In the genomic region with DNA sequence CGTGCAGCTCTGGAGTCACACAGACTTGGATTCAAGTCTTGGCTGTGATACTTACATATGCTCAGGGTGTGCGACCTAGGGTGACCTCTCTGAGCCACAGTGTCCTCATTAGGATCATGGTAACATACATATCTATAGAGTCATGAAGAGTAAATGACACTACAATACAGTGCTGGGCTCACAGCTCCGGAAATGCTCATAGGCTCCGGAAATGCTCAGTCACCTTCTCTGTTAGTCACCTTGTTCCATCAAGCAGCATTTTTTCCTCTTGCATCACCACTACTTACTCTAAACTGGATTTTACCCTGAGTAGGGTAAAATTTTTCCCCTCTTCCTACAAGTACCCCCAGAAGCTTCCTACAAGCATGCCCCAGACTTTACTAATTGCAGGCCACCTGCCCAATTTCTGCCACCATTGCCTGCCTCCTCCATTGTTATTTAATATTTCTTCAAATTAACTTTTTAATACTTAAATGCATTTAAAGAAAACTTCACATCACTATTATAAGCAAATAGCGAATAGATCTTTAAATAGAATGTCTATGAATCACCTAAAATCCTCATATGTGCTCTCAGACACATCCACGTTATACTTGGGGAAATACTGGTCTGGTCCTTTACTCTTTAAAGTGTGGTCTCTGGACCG, we compare ENCODE assay signal across 8 cellular contexts.
DNase-seq lines count a peak whose midpoint lies in the region; ATAC-seq, FAIRE-seq and TF ChIP-seq lines count a peak whose summit lies in the region.

No MANE protein-coding gene starts in this region.

- no peaks in the 10 kb centered on the region for H4K20me1 ChIP-seq in H1 (replicated peaks in 1 of 2; ENCODE audit: control insufficient read depth in 1 of 2, insufficient read depth in 2 of 2, low read length in 2 of 2)

- H2BK15ac ChIP-seq in H1 (ENCODE audit: low read length) = no peak overlapping the region

- H3K4me1 Mint-ChIP-seq in progenitor cell of endocrine pancreas (ENCODE audit: low read depth) = no peaks in the 10 kb centered on the region

- H3K36me3 Mint-ChIP-seq in progenitor cell of endocrine pancreas (ENCODE audit: insufficient read depth) = no peaks in the 10 kb centered on the region

- H3K9me3 ChIP-seq in H1 (ENCODE audit: insufficient read depth in 2 of 2, low read depth in 1 of 2, low read length in 1 of 2) = 0 out of 4 replicates have a peak, but pooled peaks cover 0 to under 1% of the 10 kb centered on the region in 2 experiments

- H2BK120ac ChIP-seq in H1 (replicated peaks; ENCODE audit: low read depth, low read length) = peak overlapping the region; percentile 50

- H3K9ac ChIP-seq in H1 (replicated peaks in 1 of 4; ENCODE audit: extremely low read depth in 1 of 4, low read depth in 3 of 4, low read length in 3 of 4) = no peak overlapping the region

- H4K91ac ChIP-seq in H1 (replicated peaks; ENCODE audit: insufficient read length, low read length) = no peak overlapping the region

- H3K4me2 ChIP-seq in H1 (ENCODE audit: insufficient read depth in 1 of 2, low read depth in 2 of 2, low read length in 2 of 2) = no peak overlapping the region

- H2AK5ac ChIP-seq in H1 (ENCODE audit: low read depth, low read length) = no peak overlapping the region

- no peak overlapping the region for H3K14ac ChIP-seq in H1 (ENCODE audit: insufficient read length)

- no peaks in the 10 kb centered on the region for H3K79me2 ChIP-seq in H1 (ENCODE audit: control insufficient read depth in 1 of 2, insufficient read depth in 2 of 2, low read length in 2 of 2)

- no peaks in the 10 kb centered on the region for H3K9me3 Mint-ChIP-seq in progenitor cell of endocrine pancreas (ENCODE audit: low read depth)

- H3K4me3 ChIP-seq in H1 (ENCODE audit: extremely low read depth in 1 of 4, insufficient read depth in 2 of 4, low read depth in 3 of 4, low read length in 4 of 4) = no peak overlapping the region

- TF ChIP-seq POLR2A in H54 (IDR thresholded peaks at IDR 0.05; ENCODE audit: low read depth, low read length) (no peak), H1 (IDR thresholded peaks at IDR 0.05; ENCODE audit: control extremely low read depth in 1 of 2, low read depth in 2 of 2, low read length in 2 of 2) (no peak)

- no peak overlapping the region for H2BK12ac ChIP-seq in H1 (ENCODE audit: low read depth, low read length)

- H3K27me3 ChIP-seq in H1 (replicated peaks in 1 of 4; ENCODE audit: control insufficient read depth in 3 of 4, extremely low read depth in 1 of 4, insufficient read depth in 3 of 4, low read length in 3 of 4) = no peaks in the 10 kb centered on the region

- H3K4ac ChIP-seq in H1 (replicated peaks; ENCODE audit: insufficient read length, low read depth, low read length) = no peak overlapping the region

- no peak overlapping the region for H3K27ac ChIP-seq in H1 (ENCODE audit: low read depth, low read length)

- H3K56ac ChIP-seq in H1 (replicated peaks; ENCODE audit: insufficient read length, low read depth, low read length) = no peak overlapping the region

- DNase-seq in H54 (ENCODE audit: insufficient read length, low spot score) (peak; percentile 85), H1 (ENCODE audit: low read depth in 1 of 2, low spot score in 2 of 2) (no peak), nucleus accumbens (lab: John Stamatoyannopoulos, UW) (no peak), progenitor cell of endocrine pancreas (ENCODE audit: low spot score, unreplicated experiment) (no peak), iPS-NIHi7 (ENCODE audit: extremely low spot score) (no peak)
- DNase-seq in activated CD4-positive, alpha-beta T cell treated with anti-CD3 and anti-CD28 coated beads for 24 hours (ENCODE audit: low read depth in 2 of 2) = peak; percentile 14 to 23
- peak; percentile 28 to 44 for DNase-seq in stimulated activated CD4-positive, alpha-beta T cell treated with anti-CD3 and anti-CD28 coated beads, Interleukin-4, amount 100 ng/mL, for 48 hours (ENCODE audit: low read depth in 2 of 2)

- H3K18ac ChIP-seq in H1 (ENCODE audit: extremely low read depth, low read length) = no peak overlapping the region

- CTCF ChIA-PET in H1 (lab: Charles Lee; ENCODE audit: partially characterized antibody) = interaction anchor here (0.6 to 0.9 kb wide), 3 partner anchors 150 to 213 kb away, joined by 3 to 4 read pairs (median 3); a partner anchor contains a TSS

- TF ChIP-seq CTCF in H1 (IDR thresholded peaks at IDR 0.05; ENCODE audit: control extremely low read depth in 1 of 3, insufficient read depth in 1 of 3, low read depth in 1 of 3, low read length in 3 of 3) = no peak
- no peak for TF ChIP-seq CTCF in progenitor cell of endocrine pancreas (IDR thresholded peaks at IDR 0.05; ENCODE audit: unreplicated experiment)

- H3K27ac Mint-ChIP-seq in progenitor cell of endocrine pancreas = no peak overlapping the region

- H3K4me1 ChIP-seq in H1 (replicated peaks in 1 of 4; ENCODE audit: control insufficient read depth in 3 of 4, insufficient read depth in 4 of 4, low read length in 3 of 4) = peaks cover 3 to 17% (median 10%) of the 10 kb centered on the region in 4 experiments

- H3K36me3 ChIP-seq in H1 (ENCODE audit: control insufficient read depth in 2 of 4, insufficient read depth in 4 of 4, low read length in 3 of 4) = no peaks in the 10 kb centered on the region

- ATAC-seq in GM21390 (IDR thresholded peaks at IDR 0.05; ENCODE audit: unreplicated experiment) = no peak

- no peak overlapping the region for H4K8ac ChIP-seq in H1 (ENCODE audit: extremely low read depth, insufficient read depth, low read length)

- no peak overlapping the region; the same call in 1 of the 2 replicates for H2BK5ac ChIP-seq in H1 (ENCODE audit: low read depth, low read length)

- FAIRE-seq in H54 (lab: Jason Lieb, UNC) (peak; percentile 82), H1 (lab: Jason Lieb, UNC) (no peak)

- H3K23ac ChIP-seq in H1 (ENCODE audit: insufficient read length) = no peak overlapping the region

- no peak overlapping the region for H4K5ac ChIP-seq in H1 (ENCODE audit: insufficient read length, low read depth, low read length)

- 86% methylated on average over 7 of the region's 7 CpGs; no CpG with 5 or more reads in 1 of the 2 experiments for WGBS in H1 (ENCODE audit: extremely low coverage in 1 of 2, insufficient coverage in 1 of 2, insufficient read length in 1 of 2, insufficient replicate concordance in 2 of 2, low coverage in 1 of 2, low lambda C conversion rate in 2 of 2, missing lambda C conversion rate in 1 of 2), 2 experiments

- no peak overlapping the region for H3K4me3 Mint-ChIP-seq in progenitor cell of endocrine pancreas (ENCODE audit: low read depth)

- no peak overlapping the region for H2AFZ ChIP-seq in H1 (ENCODE audit: low read length)

- 0 out of 2 replicates have a peak overlapping the region, but pooled peaks have one; percentile 55 for H2BK20ac ChIP-seq in H1 (ENCODE audit: low read length)

- no peaks in the 10 kb centered on the region for H3K79me1 ChIP-seq in H1 (ENCODE audit: low read depth, low read length)

- H3K23me2 ChIP-seq in H1 (ENCODE audit: low read depth, low read length) = no peaks in the 10 kb centered on the region

- TF ChIP-seq EP300 in H1 (IDR thresholded peaks at IDR 0.05; ENCODE audit: borderline replicate concordance in 1 of 2, low read depth in 2 of 2, low read length in 2 of 2) = no peak

- POLR2A ChIA-PET in H1 (lab: Charles Lee; ENCODE audit: partially characterized antibody) = interaction anchor here (0.6 kb wide), 1 partner anchor 916 kb away, joined by 4 read pairs; no protein-coding TSS in a partner anchor

- TF ChIP-seq RAD21 in H1 (IDR thresholded peaks at IDR 0.05 in 1 of 2, conservative IDR thresholded peaks at IDR 0.05 in 1 of 2; ENCODE audit: low read depth in 2 of 2, low read length in 2 of 2) = no peak

- H3K27me3 Mint-ChIP-seq in progenitor cell of endocrine pancreas = no peaks in the 10 kb centered on the region

TF ChIP-seq in H1, 55 proteins besides CTCF, POLR2A, EP300 and RAD21 (continues in another document):
- no peak for TF ChIP-seq SIN3A (conservative IDR thresholded peaks at IDR 0.05 in 1 of 2, IDR thresholded peaks at IDR 0.05 in 1 of 2; ENCODE audit: low read depth in 1 of 2, low read length in 2 of 2)
- no peak for TF ChIP-seq RFX5 (IDR thresholded peaks at IDR 0.05; ENCODE audit: borderline replicate concordance, low read depth, low read length)
- no peak for TF ChIP-seq BCL11A (IDR thresholded peaks at IDR 0.05; ENCODE audit: low read depth in 2 of 2, low read length in 2 of 2)

Comparison
In these comparisons a context has a peak if more than half of its experiments do, and no peak if none do; other contexts are left out.
1. DNase-seq: peak in H54 (single experiment), activated CD4-positive, alpha-beta T cell treated with anti-CD3 and anti-CD28 coated beads for 24 hours (2 of 2) and stimulated activated CD4-positive, alpha-beta T cell treated with anti-CD3 and anti-CD28 coated beads, Interleukin-4, amount 100 ng/mL, for 48 hours (2 of 2); none in H1 (0 of 2), nucleus accumbens (0 of 56), progenitor cell of endocrine pancreas (single experiment) and iPS-NIHi7 (single experiment).